In genomic region chr16:65959978-65960377, GRCh38 we compare ENCODE assay signal across 20 cellular contexts.
DNase-seq lines count a peak whose midpoint lies in the region; ATAC-seq, FAIRE-seq and TF ChIP-seq lines count a peak whose summit lies in the region.
"Had no signal": no experiment of that assay in that cellular context is flagged by ENCODE, and none has a peak within 500 bp of the region (broad histone marks: within the 10 kb centered on the region; RNA-seq: fewer than 3 reads in every experiment).

No MANE protein-coding gene starts in this region.

- H3K36me3 ChIP-seq in K562 (ENCODE audit: control insufficient read depth, insufficient read depth, low read length) (no peaks in the 10 kb centered on the region), HepG2 (replicated peaks in 1 of 2; ENCODE audit: control insufficient read depth in 1 of 2, insufficient read depth in 2 of 2, low read length in 2 of 2) (no peaks in the 10 kb centered on the region), osteoblast (ENCODE audit: insufficient read depth, low read length) (no peaks in the 10 kb centered on the region), MM.1S (replicated peaks; ENCODE audit: insufficient read depth, low read length) (no peaks in the 10 kb centered on the region)

- H3K9me2 ChIP-seq in MM.1S (replicated peaks; ENCODE audit: insufficient read depth, low read length), result no peaks in the 10 kb centered on the region

- H3K9me3 ChIP-seq in K562 (replicated peaks; ENCODE audit: control insufficient read depth, insufficient read depth, low read depth, low read length), result no peaks in the 10 kb centered on the region; the same call in 1 of the 2 replicates
- no peaks in the 10 kb centered on the region for H3K9me3 ChIP-seq in HepG2 (ENCODE audit: low read length)
- H3K9me3 ChIP-seq in osteoblast (ENCODE audit: low read depth, low read length), result no peaks in the 10 kb centered on the region
- no peaks in the 10 kb centered on the region for H3K9me3 ChIP-seq in MM.1S (replicated peaks; ENCODE audit: insufficient read depth, low read length)

- POLR2A ChIA-PET in K562 (lab: Yijun Ruan, JAX), result no interaction called here
- POLR2A ChIA-PET in HepG2 (lab: Yijun Ruan, JAX), result no interaction called here

- H3K79me2 ChIP-seq in K562 (ENCODE audit: control insufficient read depth, insufficient read depth, low read length) (no peaks in the 10 kb centered on the region), HepG2 (ENCODE audit: insufficient read depth, low read length) (no peaks in the 10 kb centered on the region), osteoblast (ENCODE audit: insufficient read depth, low read length) (no peaks in the 10 kb centered on the region), MM.1S (ENCODE audit: low read length) (no peaks in the 10 kb centered on the region)

- in situ Hi-C loops in K562 (cut with MboI) (no loop called here), HepG2 (cut with HindIII; ENCODE audit: extremely low pct_ligation_motif_present, low pct_unique_long_range_greater_than_20kb) (no loop called here)

- CTCF ChIA-PET in K562 (lab: Yijun Ruan, JAX; ENCODE audit: low intra/inter-chr PET ratio) (no interaction called here), HepG2 (lab: Yijun Ruan, JAX; ENCODE audit: low intra/inter-chr PET ratio, low total read pairs) (no interaction called here)

- TF ChIP-seq EP300 in K562 (IDR thresholded peaks at IDR 0.05; ENCODE audit: low read length) (no peak), HepG2 (IDR thresholded peaks at IDR 0.05; ENCODE audit: low read depth in 2 of 2, low read length in 2 of 2) (no peak), HepG2 (CRISPR knock-in tag; IDR thresholded peaks at IDR 0.05; ENCODE audit: borderline replicate concordance) (no peak)

- H4K20me1 ChIP-seq in K562 (replicated peaks; ENCODE audit: control insufficient read depth, insufficient read depth, low read length), result no peaks in the 10 kb centered on the region
- H4K20me1 ChIP-seq in HepG2 (ENCODE audit: insufficient read depth, low read length), result no peaks in the 10 kb centered on the region
- H4K20me1 ChIP-seq in osteoblast (ENCODE audit: insufficient read depth, low read length), result no peaks in the 10 kb centered on the region
- no peaks in the 10 kb centered on the region for H4K20me1 ChIP-seq in MM.1S (ENCODE audit: insufficient read depth, low read length)

- TF ChIP-seq RAD21 in K562 (CRISPR knock-in tag; conservative IDR thresholded peaks at IDR 0.05 in 1 of 2, IDR thresholded peaks at IDR 0.05 in 1 of 2) (no peak), HepG2 (CRISPR knock-in tag; IDR thresholded peaks at IDR 0.05) (no peak)

- 0% methylated on average over 2 of the region's 2 CpGs for WGBS in K562 (ENCODE audit: insufficient coverage, low coverage, missing lambda C conversion rate)
- WGBS in HepG2 (ENCODE audit: low lambda C conversion rate), result 2% methylated on average over 2 of the region's 2 CpGs

- no peaks in the 10 kb centered on the region for H3F3A ChIP-seq in MM.1S (ENCODE audit: insufficient read depth, low read length)

- no peak overlapping the region for H2AFZ ChIP-seq in K562 (ENCODE audit: low read depth, low read length)
- H2AFZ ChIP-seq in HepG2 (ENCODE audit: low read length), result no peak overlapping the region
- H2AFZ ChIP-seq in osteoblast (ENCODE audit: low read length), result no peak overlapping the region
- H2AFZ ChIP-seq in MM.1S (ENCODE audit: low read length), result no peak overlapping the region

- H3K4me3 ChIP-seq in K562, result no peak overlapping the region
- H3K4me3 ChIP-seq in HepG2 (replicated peaks in 1 of 3; ENCODE audit: insufficient read depth in 1 of 3, low read depth in 2 of 3, low read length in 3 of 3), result no peak overlapping the region
- H3K4me3 ChIP-seq in osteoblast (ENCODE audit: insufficient read depth, low read length), result no peak overlapping the region
- H3K4me3 ChIP-seq in MM.1S (ENCODE audit: low read length), result no peak overlapping the region

- H3K27ac ChIP-seq in K562 (ENCODE audit: extremely low read depth, low read depth, low read length), result no peak overlapping the region
- no peak overlapping the region for H3K27ac ChIP-seq in HepG2 (ENCODE audit: extremely low read length, insufficient read depth, low read length)
- H3K27ac ChIP-seq in osteoblast (ENCODE audit: low read depth, low read length), result no peak overlapping the region
- H3K27ac ChIP-seq in MM.1S (ENCODE audit: low read length), result no peak overlapping the region
- H3K27ac ChIP-seq: C4-2B had no signal

- FAIRE-seq in GM12892 (lab: Jason Lieb, UNC) (peak; percentile 57), K562 (lab: Jason Lieb, UNC) (no peak), HepG2 (lab: Jason Lieb, UNC) (no peak)
- FAIRE-seq: A204.1, D721Med, HTR-8/SVneo had no signal

- H3K9ac ChIP-seq in K562 (ENCODE audit: insufficient read depth in 1 of 2, low read depth in 2 of 2, low read length in 2 of 2) (no peak overlapping the region), HepG2 (ENCODE audit: insufficient read depth, low read depth, low read length) (no peak overlapping the region), MM.1S (ENCODE audit: low read length) (no peak overlapping the region)

- H3K27me3 ChIP-seq in K562 (ENCODE audit: control insufficient read depth in 2 of 2, insufficient read depth in 2 of 2, low read length in 2 of 2) (peaks cover 0 to 8% of the 10 kb centered on the region in 2 experiments; a peak in 1 of 5 replicates), HepG2 (ENCODE audit: control insufficient read depth in 1 of 2, insufficient read depth in 2 of 2, low read length in 2 of 2) (no peaks in the 10 kb centered on the region), osteoblast (ENCODE audit: insufficient read depth, low read length) (no peaks in the 10 kb centered on the region), MM.1S (replicated peaks; ENCODE audit: insufficient read depth, low read length) (no peaks in the 10 kb centered on the region)

- TF ChIP-seq POLR2A in GM12892 (IDR thresholded peaks at IDR 0.05; ENCODE audit: low read depth, low read length) (no peak), K562 (conservative IDR thresholded peaks at IDR 0.05) (no peak), HepG2 (IDR thresholded peaks at IDR 0.05; ENCODE audit: insufficient read depth in 1 of 2, low read depth in 2 of 2, low read length in 2 of 2) (no peak)

- H3K4me1 ChIP-seq in K562 (replicated peaks in 1 of 2; ENCODE audit: control insufficient read depth in 2 of 2, insufficient read depth in 2 of 2, low read length in 2 of 2) (no peaks in the 10 kb centered on the region), HepG2 (ENCODE audit: insufficient read depth, low read length) (no peaks in the 10 kb centered on the region), osteoblast (ENCODE audit: insufficient read depth, low read length) (no peaks in the 10 kb centered on the region), MM.1S (ENCODE audit: low read length) (no peaks in the 10 kb centered on the region)

- DNase-seq in AG08395 (ENCODE audit: low spot score), result peak; percentile 15
- DNase-seq in GM12892 (ENCODE audit: insufficient read length), result no peak
- DNase-seq in K562 (ENCODE audit: extremely low read depth in 1 of 4, low spot score in 3 of 4), result no peak
- no peak for DNase-seq in HepG2 (ENCODE audit: low spot score)
- DNase-seq in DMS53 treated with DMSO at 0.1 percent for 48 hours (lab: John Stamatoyannopoulos, UW; ENCODE audit: unreplicated experiment), result no peak
- no peak for DNase-seq in SKM-1 treated with dmso at 0.1 percent for 144 hours (lab: John Stamatoyannopoulos, UW; ENCODE audit: unreplicated experiment)
- DNase-seq in osteoblast (ENCODE audit: insufficient read length, low spot score, missing footprints), result no peak
- no peak for DNase-seq in MM.1S
- DNase-seq: DMS79 treated with DMSO at 0.1 percent for 48 hours, NCI-H1417 treated with DMSO at 0.1 percent for 48 hours, NCI-H187 treated with DMSO at 0.1 percent for 48 hours, NCI-H2227 treated with DMSO at 0.1 percent for 48 hours, NCI-H510A treated with DMSO at 0.1 percent for 48 hours had no signal

- BruUV-seq in K562 (replicated peaks; lab: Mats Ljungman, UMichigan) (no TSS peak), HepG2 (replicated peaks; lab: Mats Ljungman, UMichigan) (no TSS peak)

- H3K9me1 ChIP-seq in K562 (ENCODE audit: control insufficient read depth, insufficient read depth, low read length), result no peaks in the 10 kb centered on the region

- TF ChIP-seq CTCF in K562 (IDR thresholded peaks at IDR 0.05 in 2 of 3, conservative IDR thresholded peaks at IDR 0.05 in 1 of 3; ENCODE audit: insufficient read depth in 2 of 3, low read depth in 1 of 3, low read length in 3 of 3) (no peak), HepG2 (CRISPR knock-in tag; IDR thresholded peaks at IDR 0.05) (no peak), osteoblast (IDR thresholded peaks at IDR 0.05; ENCODE audit: extremely low read depth, low read depth, low read length) (no peak), MM.1S (IDR thresholded peaks at IDR 0.05; ENCODE audit: low read length) (no peak)

- intact Hi-C loops in K562 (cut with micrococcal nuclease), result no loop called here
- intact Hi-C loops in HepG2 (cut with micrococcal nuclease; ENCODE audit: unreplicated experiment), result no loop called here

- H3K4me2 ChIP-seq in K562 (ENCODE audit: insufficient read depth, low read length) (no peak overlapping the region; the same call in 1 of the 2 replicates), HepG2 (ENCODE audit: low read depth, low read length) (no peak overlapping the region), osteoblast (ENCODE audit: insufficient read depth, low read length) (no peak overlapping the region), MM.1S (ENCODE audit: low read depth, low read length) (no peak overlapping the region)

- ATAC-seq in K562 (no peak), HepG2 (no peak)
- ATAC-seq: HCT116, Panc1, Right ventricle myocardium inferior had no signal

TF ChIP-seq in K562, 482 proteins besides CTCF, POLR2A, EP300 and RAD21 (continues in another document):
- TF ChIP-seq ATF3 (IDR thresholded peaks at IDR 0.05) (peak; percentile 72), ATF3 (CRISPR knock-in tag; conservative IDR thresholded peaks at IDR 0.05) (no peak)

TF ChIP-seq in HepG2, 621 proteins besides CTCF, POLR2A, EP300 and RAD21 (continues in another document):
- 0 out of 2 replicates have a peak, but pooled peaks have one; percentile 13 for TF ChIP-seq ATF7 (IDR thresholded peaks at IDR 0.05)
- no peak for TF ChIP-seq ATF7 (CRISPR knock-in tag; IDR thresholded peaks at IDR 0.05)
- TF ChIP-seq ZNF660 (CRISPR knock-in tag; IDR thresholded peaks at IDR 0.05; ENCODE audit: borderline replicate concordance, low read depth), result no peak
- TF ChIP-seq, protein P1, sequence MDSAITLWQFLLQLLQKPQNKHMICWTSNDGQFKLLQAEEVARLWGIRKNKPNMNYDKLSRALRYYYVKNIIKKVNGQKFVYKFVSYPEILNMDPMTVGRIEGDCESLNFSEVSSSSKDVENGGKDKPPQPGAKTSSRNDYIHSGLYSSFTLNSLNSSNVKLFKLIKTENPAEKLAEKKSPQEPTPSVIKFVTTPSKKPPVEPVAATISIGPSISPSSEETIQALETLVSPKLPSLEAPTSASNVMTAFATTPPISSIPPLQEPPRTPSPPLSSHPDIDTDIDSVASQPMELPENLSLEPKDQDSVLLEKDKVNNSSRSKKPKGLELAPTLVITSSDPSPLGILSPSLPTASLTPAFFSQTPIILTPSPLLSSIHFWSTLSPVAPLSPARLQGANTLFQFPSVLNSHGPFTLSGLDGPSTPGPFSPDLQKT (CRISPR knock-in tag; IDR thresholded peaks at IDR 0.05; ENCODE audit: borderline replicate concordance), result no peak
- no peak for TF ChIP-seq PAF1 (CRISPR knock-in tag; IDR thresholded peaks at IDR 0.05)
- TF ChIP-seq ZNF20 (CRISPR knock-in tag; IDR thresholded peaks at IDR 0.05), result no peak
